Comparison of ENCODE assay signal across 8 cellular contexts in the genomic region with DNA sequence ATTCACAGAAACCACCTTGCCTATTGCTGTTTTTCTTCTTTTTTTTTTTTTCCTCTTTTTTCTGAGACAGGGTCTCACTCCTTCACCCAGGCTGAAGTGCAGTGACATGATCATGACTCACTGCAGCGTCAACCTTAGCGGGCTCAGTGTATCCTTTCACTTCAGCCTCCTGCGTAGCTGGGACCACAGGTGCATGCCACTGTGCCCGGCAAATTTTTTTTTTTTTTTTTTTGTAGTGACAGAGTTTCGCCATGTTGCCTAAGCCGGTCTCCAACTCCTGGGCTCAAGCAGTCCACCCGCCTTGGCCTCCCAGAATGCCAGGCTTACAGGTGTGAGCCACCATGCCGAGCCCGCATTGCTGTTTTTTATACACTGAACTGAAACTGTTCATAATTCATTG. TPM values are rescaled to one million over a fixed set of nuclear protein-coding genes. Genes with fewer than 3 reads are reported as not detected.
DNase-seq lines count a peak whose midpoint lies in the region; ATAC-seq lines count a peak whose summit lies in the region.

No MANE protein-coding gene starts in this region.

- peaks cover 0 to 8% (median 2%) of the 10 kb centered on the region in 3 donors for H3K36me3 Mint-ChIP-seq in CD8-positive, alpha-beta memory T cell
- no peaks in the 10 kb centered on the region for H3K36me3 Mint-ChIP-seq in activated CD4-positive, alpha-beta memory T cell treated with anti-CD3 and anti-CD28 coated beads for 36 hours

- peaks cover 92 to 98% (median 96%) of the 10 kb centered on the region in 3 donors for H3K4me1 Mint-ChIP-seq in CD8-positive, alpha-beta memory T cell
- H3K4me1 Mint-ChIP-seq in activated CD4-positive, alpha-beta memory T cell treated with anti-CD3 and anti-CD28 coated beads for 36 hours (ENCODE audit: low read depth): peaks cover 91% of the 10 kb centered on the region

- H3K4me1 ChIP-seq in CD8-positive, alpha-beta memory T cell (ENCODE audit: insufficient read depth, low read length): peaks cover 86% of the 10 kb centered on the region

- no peaks in the 10 kb centered on the region for H3K9me3 Mint-ChIP-seq in CD8-positive, alpha-beta memory T cell
- H3K9me3 Mint-ChIP-seq in activated CD4-positive, alpha-beta memory T cell treated with anti-CD3 and anti-CD28 coated beads for 36 hours: no peaks in the 10 kb centered on the region

- intact Hi-C loops in activated CD4-positive, alpha-beta memory T cell treated with anti-CD3 and anti-CD28 coated beads for 36 hours (cut with micrococcal nuclease): loop anchor here (1.0 to 10.0 kb wide), 3 partner anchors 12 to 834 kb away; a partner anchor contains a TSS

- H3K27ac Mint-ChIP-seq in CD8-positive, alpha-beta memory T cell: peak overlapping the region; percentile 11 to 95 (median 62)
- H3K27ac Mint-ChIP-seq in activated CD4-positive, alpha-beta memory T cell treated with anti-CD3 and anti-CD28 coated beads for 36 hours: peak overlapping the region; percentile 92

- H3K9me3 ChIP-seq in CD8-positive, alpha-beta memory T cell (ENCODE audit: low read length): no peaks in the 10 kb centered on the region

- H3K4me3 Mint-ChIP-seq in CD8-positive, alpha-beta memory T cell: peak overlapping the region; percentile 50 to 79 (median 73)
- H3K4me3 Mint-ChIP-seq in activated CD4-positive, alpha-beta memory T cell treated with anti-CD3 and anti-CD28 coated beads for 36 hours: peak overlapping the region; percentile 78

- ATAC-seq in HG03342 (IDR thresholded peaks at IDR 0.05; ENCODE audit: unreplicated experiment): peak; percentile 72

- DNase-seq in CD8-positive, alpha-beta memory T cell: peak in 2 of 5 donors; percentile 36 to 43
- DNase-seq in activated CD4-positive, alpha-beta memory T cell treated with anti-CD3 and anti-CD28 coated beads for 36 hours: peak; percentile 81
- peak; percentile 25 to 30 for DNase-seq in lung microvascular endothelial cell (ENCODE audit: low read depth in 2 of 2)
- DNase-seq in COR-L47 (lab: John Stamatoyannopoulos, UW): no peak
- DNase-seq in GM19240 (ENCODE audit: insufficient read length, low spot score): no peak
- no peak for DNase-seq in pons (ENCODE audit: low spot score)
- no peak for DNase-seq in ureter (ENCODE audit: low spot score)

- H3K27me3 ChIP-seq in CD8-positive, alpha-beta memory T cell (ENCODE audit: insufficient read depth, low read length, poor library complexity, severe bottlenecking): no peaks in the 10 kb centered on the region

- H3K27me3 Mint-ChIP-seq in CD8-positive, alpha-beta memory T cell: no peaks in the 10 kb centered on the region
- H3K27me3 Mint-ChIP-seq in activated CD4-positive, alpha-beta memory T cell treated with anti-CD3 and anti-CD28 coated beads for 36 hours: no peaks in the 10 kb centered on the region

- peak overlapping the region; percentile 37 for H3K4me3 ChIP-seq in CD8-positive, alpha-beta memory T cell (ENCODE audit: low read length)

- H3K36me3 ChIP-seq in CD8-positive, alpha-beta memory T cell (ENCODE audit: insufficient read depth, low read length): no peaks in the 10 kb centered on the region

- POLR2A ChIA-PET in CD8-positive, alpha-beta memory T cell (lab: Charles Lee): interaction anchor here (0.7 kb wide), 2 partner anchors 31 to 120 kb away, joined by 3 to 6 read pairs; no protein-coding TSS in a partner anchor
- POLR2A ChIA-PET in activated CD4-positive, alpha-beta memory T cell treated with anti-CD3 and anti-CD28 coated beads for 36 hours (lab: Charles Lee): interaction anchor here (0.6 kb wide), 1 partner anchor 40 kb away, joined by 7 read pairs; no protein-coding TSS in a partner anchor

- H3K27ac ChIP-seq in CD8-positive, alpha-beta memory T cell (ENCODE audit: low read depth, low read length): no peak overlapping the region

- CTCF ChIA-PET in CD8-positive, alpha-beta memory T cell (lab: Charles Lee): interaction anchor here (1.3 kb wide), 1 partner anchor 9 kb away, joined by 4 read pairs; no protein-coding TSS in a partner anchor
- CTCF ChIA-PET in activated CD4-positive, alpha-beta memory T cell treated with anti-CD3 and anti-CD28 coated beads for 36 hours (lab: Charles Lee): interaction anchor here (0.7 to 5.9 kb wide), 4 partner anchors 9 to 559 kb away, joined by 3 to 46 read pairs (median 4); no protein-coding TSS in a partner anchor

RNA-seq across cellular contexts. Expression of a gene that starts 13.8 kb away (rescaled TPM):
- total RNA-seq in CD8-positive, alpha-beta memory T cell: 10 to 100 TPM; 18.1 to 18.7 TPM
- polyA plus RNA-seq in CD8-positive, alpha-beta memory T cell: 34.6 TPM
- total RNA-seq in activated CD4-positive, alpha-beta memory T cell treated with anti-CD3 and anti-CD28 coated beads for 36 hours: 10 to 100 TPM; 20.5 to 20.6 TPM
- total RNA-seq in lung microvascular endothelial cell (21.4 and 48.2 TPM in 2 replicates), ureter (26.7 TPM)

Comparison
In these comparisons a context has a peak if more than half of its experiments do, and no peak if none do; other contexts are left out.
1. DNase-seq: peak in activated CD4-positive, alpha-beta memory T cell treated with anti-CD3 and anti-CD28 coated beads for 36 hours (single experiment) and lung microvascular endothelial cell (2 of 2); none in COR-L47 (single experiment), GM19240 (single experiment), pons (single experiment) and ureter (single experiment).